In the genomic region with DNA sequence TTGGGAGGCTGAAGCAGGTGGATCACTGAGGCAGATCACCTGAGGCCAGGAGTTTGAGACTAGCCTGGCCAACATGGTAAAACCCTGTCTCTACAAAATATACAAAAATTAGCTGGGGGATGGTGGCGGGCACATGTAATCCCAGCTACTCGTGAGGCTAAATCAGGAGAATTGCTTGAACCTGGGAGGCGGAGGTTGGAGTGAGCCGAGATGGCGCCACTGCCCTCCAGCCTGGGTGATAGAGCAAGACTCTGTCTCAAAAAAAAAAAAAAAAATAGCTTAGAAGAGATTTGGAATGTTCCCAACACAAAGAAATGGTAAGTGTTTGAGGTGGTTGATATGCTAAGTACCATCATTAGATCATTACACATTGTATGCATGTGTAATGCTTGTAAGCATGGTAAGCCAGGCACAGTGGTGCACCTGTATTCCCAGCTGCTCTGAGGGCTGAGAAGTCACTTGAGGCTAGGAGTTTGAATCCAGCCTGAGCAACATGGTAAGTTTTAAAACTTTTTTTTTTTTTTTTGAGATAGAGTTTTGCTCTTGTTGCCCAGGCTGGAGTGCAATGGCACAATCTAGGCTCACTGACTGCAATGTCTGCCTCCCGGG, we compare ENCODE assay signal across 7 cellular contexts.
DNase-seq lines count a peak whose midpoint lies in the region; ATAC-seq and TF ChIP-seq lines count a peak whose summit lies in the region.
"Not testable (repeated sequence)": the region's sequence is repeated elsewhere in the genome, so short reads cannot be mapped to it uniquely, and the experiment has no call there.

No MANE protein-coding gene starts in this region.

- not testable (repeated sequence) for H3K27me3 ChIP-seq in left lung

- H3K27ac ChIP-seq in left lung: not testable (repeated sequence)

- H3K4me3 ChIP-seq in left lung: not testable (repeated sequence)

- not testable (repeated sequence) for H3K4me1 ChIP-seq in left lung

- intact Hi-C loops in left lung (cut with DNase I): not testable (repeated sequence)

- ATAC-seq in left lung: peak; percentile 97

- peak; percentile 49 for DNase-seq in DMS53 (lab: John Stamatoyannopoulos, UW)
- DNase-seq in NCI-H1436 (lab: John Stamatoyannopoulos, UW): peak; percentile 19
- DNase-seq in NCI-H774 (lab: John Stamatoyannopoulos, UW): peak; percentile 5
- DNase-seq in activated CD8-positive, alpha-beta memory T cell treated with anti-CD3 and anti-CD28 coated beads for 24 hours: peak; percentile 40
- peak; percentile 34 for DNase-seq in activated effector memory CD4-positive, alpha-beta T cell treated with anti-CD3 and anti-CD28 coated beads, Interleukin-2, amount 50 U/mL, for 16 hours
- DNase-seq in left lung: not testable (repeated sequence)
- peak; percentile 10 for DNase-seq in stimulated activated CD8-positive, alpha-beta memory T cell treated with anti-CD3 and anti-CD28 coated beads, Interleukin-4, amount 100 ng/mL, for 48 hours

- not testable (repeated sequence) for TF ChIP-seq CTCF in left lung (IDR thresholded peaks at IDR 0.05)

- H3K36me3 ChIP-seq in left lung: not testable (repeated sequence)

- H3K9me3 ChIP-seq in left lung: not testable (repeated sequence)
